Comparison of ENCODE assay signal across 8 cellular contexts in the genomic region with DNA sequence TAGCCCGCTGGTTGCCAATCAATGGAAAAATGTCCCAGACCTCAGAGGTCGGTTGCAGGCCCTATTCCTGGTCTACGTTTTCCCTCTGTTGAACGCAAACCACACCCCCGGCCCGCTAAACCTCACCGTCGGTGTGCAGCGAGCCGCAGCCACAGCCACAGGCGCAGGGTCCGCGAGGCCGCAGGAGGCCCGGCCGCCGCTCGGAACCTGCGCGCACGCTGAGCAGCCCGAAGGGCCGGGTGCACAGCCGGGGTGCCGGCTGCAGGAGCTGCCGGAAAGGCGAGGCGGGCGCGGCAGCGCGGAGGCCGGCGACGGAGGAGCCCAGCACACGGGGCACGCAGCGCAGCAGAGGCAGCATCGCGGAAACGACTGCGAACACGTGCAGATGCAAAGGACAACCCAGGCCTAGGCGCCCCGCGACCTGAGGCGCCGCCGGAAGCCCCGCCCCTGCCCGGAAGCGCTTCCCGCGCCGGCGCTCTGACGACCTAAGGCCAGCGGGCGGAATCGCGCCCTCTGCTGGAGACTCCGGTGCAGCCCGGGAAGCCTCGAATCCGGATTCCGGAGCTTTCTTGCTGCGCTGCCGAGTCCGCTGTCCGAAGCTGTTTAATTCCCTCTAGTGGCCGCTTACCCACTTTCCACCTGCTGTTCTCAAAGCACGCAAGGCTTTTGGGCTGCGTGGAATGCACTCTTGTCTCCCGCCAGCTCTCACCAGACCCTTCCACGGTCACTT. TPM values are rescaled to one million over a fixed set of nuclear protein-coding genes. Genes with fewer than 3 reads are reported as not detected.
A peak's percentile ranks its signal among the peaks of the same experiment; 100 is the strongest.
DNase-seq lines count a peak whose midpoint lies in the region; ATAC-seq and TF ChIP-seq lines count a peak whose summit lies in the region.

A gene with protein sequence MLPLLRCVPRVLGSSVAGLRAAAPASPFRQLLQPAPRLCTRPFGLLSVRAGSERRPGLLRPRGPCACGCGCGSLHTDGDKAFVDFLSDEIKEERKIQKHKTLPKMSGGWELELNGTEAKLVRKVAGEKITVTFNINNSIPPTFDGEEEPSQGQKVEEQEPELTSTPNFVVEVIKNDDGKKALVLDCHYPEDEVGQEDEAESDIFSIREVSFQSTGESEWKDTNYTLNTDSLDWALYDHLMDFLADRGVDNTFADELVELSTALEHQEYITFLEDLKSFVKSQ (minus strand): TSS at position 440 of the 730 bp plus-strand sequence. CDS start 82 bp downstream, at position 358.

- peaks cover 33% of the 10 kb centered on the region for H3K4me1 Mint-ChIP-seq in activated T-cell treated with anti-CD3 and anti-CD28 coated beads, Interleukin-2, amount 50 U/mL, for 4 hours (ENCODE audit: low read depth)

- H3K4me3 Mint-ChIP-seq in activated T-cell treated with anti-CD3 and anti-CD28 coated beads, Interleukin-2, amount 50 U/mL, for 4 hours: peak within 1 kb of the TSS; percentile 92

- no peaks in the 10 kb centered on the region for H3K9me3 Mint-ChIP-seq in activated T-cell treated with anti-CD3 and anti-CD28 coated beads, Interleukin-2, amount 50 U/mL, for 4 hours

- no TSS peak for BruUV-seq in Panc1 (replicated peaks; lab: Mats Ljungman, UMichigan)

- ATAC-seq in GM21576 (IDR thresholded peaks at IDR 0.05; ENCODE audit: unreplicated experiment) (peak; percentile 72), Panc1 (peak; percentile 93)
- peak; percentile 90 to 91 for ATAC-seq in activated T-cell treated with anti-CD3 and anti-CD28 coated beads, Interleukin-2, amount 50 U/mL, for 4 hours

- DNase-seq in DMS79 (lab: John Stamatoyannopoulos, UW) (peak; percentile 67), KBM-7 (peak; percentile 96), Panc1 (ENCODE audit: low read depth, low spot score) (peak; percentile 82), esophagus muscularis mucosa (ENCODE audit: extremely low spot score) (peak; percentile 95), myocyte (ENCODE audit: low read depth) (peak; percentile 95)
- DNase-seq in activated T-cell treated with anti-CD3 and anti-CD28 coated beads, Interleukin-2, amount 50 U/mL, for 4 hours: peak; percentile 91
- DNase-seq in stimulated activated CD8-positive, alpha-beta memory T cell treated with anti-CD3 and anti-CD28 coated beads, Interleukin-7, amount 100 ng/mL, for 48 hours (ENCODE audit: extremely low read depth in 1 of 2, low read depth in 1 of 2): peak; percentile 79 to 81

- H3K36me3 ChIP-seq in Panc1 (ENCODE audit: control insufficient read depth, insufficient read depth, low read length) (peaks cover 20% of the 10 kb centered on the region), esophagus muscularis mucosa (peaks cover 27 to 65% (median 42%) of the 10 kb centered on the region in 4 donors)

- H3K36me3 Mint-ChIP-seq in activated T-cell treated with anti-CD3 and anti-CD28 coated beads, Interleukin-2, amount 50 U/mL, for 4 hours (ENCODE audit: insufficient read depth): peaks cover 41% of the 10 kb centered on the region

- no peak for TF ChIP-seq EP300 in esophagus muscularis mucosa (IDR thresholded peaks at IDR 0.05)

- CTCF ChIA-PET in Panc1 (lab: Charles Lee): interaction anchor here (0.6 to 1.4 kb wide), 4 partner anchors 19 to 997 kb away, joined by 3 to 4 read pairs (median 3); a partner anchor contains a TSS

- H3K27me3 ChIP-seq in Panc1 (ENCODE audit: control insufficient read depth, insufficient read depth, low read length) (no peaks in the 10 kb centered on the region), esophagus muscularis mucosa (no peaks in the 10 kb centered on the region)

- WGBS in esophagus muscularis mucosa: under 1% methylated on average over 52 of the region's 75 CpGs

- H3K27ac ChIP-seq in Panc1 (ENCODE audit: low read length): peak within 1 kb of the TSS; percentile 95
- H3K27ac ChIP-seq in esophagus muscularis mucosa (replicated peaks in 1 of 4): peak within 1 kb of the TSS; percentile 75 to 89 (median 78)

- peak; percentile 16 for TF ChIP-seq POLR2A in esophagus muscularis mucosa (IDR thresholded peaks at IDR 0.05; ENCODE audit: low read depth)

- H3K4me3 ChIP-seq in Panc1 (ENCODE audit: low read depth in 2 of 2, low read length in 2 of 2): peak within 1 kb of the TSS; percentile 87 to 94
- peak within 1 kb of the TSS; percentile 73 to 96 (median 86) for H3K4me3 ChIP-seq in esophagus muscularis mucosa

- H3K4me1 ChIP-seq in Panc1 (ENCODE audit: control insufficient read depth, insufficient read depth, low read length) (peaks cover 5% of the 10 kb centered on the region; the same call in 1 of the 2 replicates), esophagus muscularis mucosa (peaks cover 18 to 40% (median 33%) of the 10 kb centered on the region in 4 donors)

- no peaks in the 10 kb centered on the region for H3K27me3 Mint-ChIP-seq in activated T-cell treated with anti-CD3 and anti-CD28 coated beads, Interleukin-2, amount 50 U/mL, for 4 hours (ENCODE audit: low read depth)

- H3K9me3 ChIP-seq in Panc1 (ENCODE audit: control insufficient read depth, insufficient read depth, low read depth, low read length) (no peaks in the 10 kb centered on the region), esophagus muscularis mucosa (no peaks in the 10 kb centered on the region)

- POLR2A ChIA-PET in Panc1 (lab: Charles Lee): interaction anchor here (1.1 kb wide), 1 partner anchor 20 kb away, joined by 3 read pairs; a partner anchor contains a TSS

- in situ Hi-C loops in KBM-7 (cut with MboI; ENCODE audit: low pct_unique_long_range_greater_than_20kb, low sequenced_read_pairs): no loop called here
- in situ Hi-C loops in Panc1 (cut with HindIII; ENCODE audit: low pct_unique_long_range_greater_than_20kb, low sequenced_read_pairs): no loop called here

- TF ChIP-seq CTCF in Panc1 (IDR thresholded peaks at IDR 0.05) (peak; percentile 99), esophagus muscularis mucosa (IDR thresholded peaks at IDR 0.05) (peak; percentile 99)

- intact Hi-C loops in Panc1 (cut with micrococcal nuclease; ENCODE audit: unreplicated experiment): no loop called here
- intact Hi-C loops in esophagus muscularis mucosa (cut with DNase I): loop anchor here (2.0 kb wide), 1 partner anchor 30 kb away; a partner anchor contains a TSS

RNA-seq across cellular contexts. Expression of the gene that starts here (rescaled TPM):
- total RNA-seq in Panc1 (2021; ENCODE audit: unreplicated experiment) (225 TPM), esophagus muscularis mucosa (100 to 1,000 TPM in 1 of 4 donors, 10 to 100 TPM in 3; 92.9 to 124 (median 95.5) TPM), myocyte (191 and 195 TPM in 2 replicates)
- polyA plus RNA-seq in Panc1 (2012; ENCODE audit: insufficient read length): 249 TPM
- 100 to 1,000 TPM; 663 to 755 (median 712) TPM for total RNA-seq in activated T-cell treated with anti-CD3 and anti-CD28 coated beads, Interleukin-2, amount 50 U/mL, for 4 hours
- polyA plus RNA-seq in myocyte (2012): 110 TPM

Comparison
In these comparisons a context has a peak if more than half of its experiments do, and no peak if none do; other contexts are left out.
1. Peak in every context shown above with its lines: DNase-seq, ATAC-seq, H3K4me3 ChIP-seq and H3K27ac ChIP-seq.